ENCODE assay signal across 12 cellular contexts in the genomic region with DNA sequence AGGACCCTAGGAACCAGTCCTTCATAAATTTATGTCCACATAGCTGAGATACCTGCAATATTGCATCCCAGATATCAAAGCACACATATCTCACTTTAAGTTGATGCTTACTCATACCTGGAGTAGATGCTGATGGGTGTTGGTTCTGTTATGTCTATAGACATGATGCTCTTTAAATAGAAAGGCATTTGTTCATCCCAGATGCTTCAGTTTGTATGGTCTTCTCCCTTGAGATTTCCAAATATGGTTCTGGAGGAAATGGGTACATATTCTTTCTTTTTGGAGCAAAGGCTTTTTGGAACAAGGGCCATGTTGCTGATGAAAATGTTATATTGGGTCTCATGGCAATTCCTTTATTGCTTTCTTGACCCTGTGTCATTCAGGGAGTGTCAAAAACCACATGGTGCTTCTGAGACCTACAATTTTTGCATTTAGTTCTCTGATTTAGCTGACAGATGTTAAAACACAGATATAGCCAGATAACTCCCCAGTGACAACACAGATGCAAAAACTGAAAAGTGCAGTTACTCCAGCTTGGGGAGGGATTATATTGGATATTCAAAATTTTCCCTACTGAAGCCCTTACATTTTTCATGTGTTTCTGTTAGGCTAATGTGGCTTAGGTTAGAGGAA.
DNase-seq lines count a peak whose midpoint lies in the region; ATAC-seq and TF ChIP-seq lines count a peak whose summit lies in the region.
"Had no signal": no experiment of that assay in that cellular context is flagged by ENCODE, and none has a peak within 500 bp of the region (broad histone marks: within the 10 kb centered on the region; RNA-seq: fewer than 3 reads in every experiment).

No MANE protein-coding gene starts in this region.

- peak; percentile 44 for ATAC-seq in GM21529 (IDR thresholded peaks at IDR 0.05; ENCODE audit: unreplicated experiment)
- peak; percentile 50 for ATAC-seq in HG03159 (IDR thresholded peaks at IDR 0.05; ENCODE audit: unreplicated experiment)
- ATAC-seq: A549, foreskin keratinocyte had no signal

- H3K4me1 Mint-ChIP-seq in glutamatergic neuron (ENCODE audit: low read depth, unreplicated experiment), result peaks cover 34% of the 10 kb centered on the region

- H3K9me3 Mint-ChIP-seq in glutamatergic neuron (ENCODE audit: unreplicated experiment), result peaks cover 2% of the 10 kb centered on the region

- H3K4me3 Mint-ChIP-seq in glutamatergic neuron (ENCODE audit: unreplicated experiment), result no peak overlapping the region

- no peak for TF ChIP-seq CTCF in glutamatergic neuron (IDR thresholded peaks at IDR 0.05; ENCODE audit: partially characterized antibody, unreplicated experiment)

- DNase-seq in NCI-H2171 treated with DMSO at 0.1 percent for 48 hours (lab: John Stamatoyannopoulos, UW) (peak; percentile 53), NCI-H2171 (lab: John Stamatoyannopoulos, UW) (no peak), glutamatergic neuron (no peak), cerebellar cortex (ENCODE audit: low spot score) (no peak), AG08396 (ENCODE audit: low spot score) (no peak), NCI-H1048 (lab: John Stamatoyannopoulos, UW) (no peak)
- DNase-seq: activated naive CD4-positive, alpha-beta T cell treated with anti-CD3 and anti-CD28 coated beads, Interleukin-2, amount 50 U/mL, for 16 hours; foreskin keratinocyte; stimulated activated naive CD4-positive, alpha-beta T cell had no signal

- H3K27me3 Mint-ChIP-seq in glutamatergic neuron (ENCODE audit: unreplicated experiment), result no peaks in the 10 kb centered on the region

- peak overlapping the region; percentile 14 for H3K27ac Mint-ChIP-seq in glutamatergic neuron (ENCODE audit: unreplicated experiment)

- peaks cover 3% of the 10 kb centered on the region for H3K36me3 Mint-ChIP-seq in glutamatergic neuron (ENCODE audit: unreplicated experiment)
